ENCODE assay signal across 19 cellular contexts in the genomic region with DNA sequence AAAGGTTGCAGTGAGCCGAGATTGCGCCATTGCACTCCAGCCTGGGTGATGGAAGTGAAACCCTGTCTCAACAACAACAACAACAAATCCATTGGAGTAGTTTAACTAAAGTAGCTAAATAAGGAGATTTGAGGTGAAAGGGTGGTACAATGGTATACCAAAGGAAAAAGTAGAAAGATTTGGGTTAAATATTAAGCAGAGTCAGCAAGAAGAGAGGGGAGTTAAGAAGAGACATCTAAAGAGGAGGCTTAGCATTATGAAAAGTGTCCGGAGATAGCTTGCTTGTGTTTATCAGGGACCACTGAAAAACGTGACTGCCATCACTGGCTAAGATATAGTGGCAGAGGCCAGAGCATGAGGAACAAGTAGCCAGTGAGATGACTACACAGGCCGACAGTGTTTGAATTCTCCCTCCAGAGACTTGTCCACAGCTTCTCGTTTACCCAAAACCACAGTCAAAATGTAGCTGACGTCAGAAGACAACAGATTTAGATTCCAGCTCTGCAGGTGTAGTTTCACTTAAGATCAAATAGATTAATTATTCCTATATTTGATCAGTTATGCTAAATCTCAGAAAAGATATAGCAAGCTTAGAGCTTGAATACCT. TPM values are rescaled to one million over a fixed set of nuclear protein-coding genes. Genes with fewer than 3 reads are reported as not detected.
DNase-seq lines count a peak whose midpoint lies in the region; ATAC-seq, FAIRE-seq and TF ChIP-seq lines count a peak whose summit lies in the region.
"Had no signal": no experiment of that assay in that cellular context is flagged by ENCODE, and none has a peak within 500 bp of the region (broad histone marks: within the 10 kb centered on the region; RNA-seq: fewer than 3 reads in every experiment).

No MANE protein-coding gene starts in this region.

- no peaks in the 10 kb centered on the region for H3K27me3 Mint-ChIP-seq in activated T-cell treated with anti-CD3 and anti-CD28 coated beads, Interleukin-2, amount 50 U/mL, for 24 hours
- H3K27me3 Mint-ChIP-seq in activated CD4-positive, alpha-beta memory T cell treated with anti-CD3 and anti-CD28 coated beads, Interleukin-2, amount 10 ng/mL, durations not matched to agents 7 days and 5 days, result no peaks in the 10 kb centered on the region
- H3K27me3 Mint-ChIP-seq in natural killer cell treated with Interleukin-12 subunit alpha and Interleukin-12 subunit beta and Interleukin-15 and Interleukin-18, amount 100 ng/mL, for 72 hours, result no peaks in the 10 kb centered on the region

- CTCF ChIA-PET in activated CD4-positive, alpha-beta memory T cell treated with anti-CD3 and anti-CD28 coated beads, Interleukin-2, amount 10 ng/mL, durations not matched to agents 7 days and 5 days (lab: Charles Lee), result interaction anchor here (0.8 to 1.2 kb wide), 3 partner anchors 21 to 171 kb away, joined by 3 to 5 read pairs (median 3); no protein-coding TSS in a partner anchor

- peaks cover 55% of the 10 kb centered on the region for H3K36me3 Mint-ChIP-seq in activated T-cell treated with anti-CD3 and anti-CD28 coated beads, Interleukin-2, amount 50 U/mL, for 24 hours (ENCODE audit: low read depth)
- H3K36me3 Mint-ChIP-seq in activated CD4-positive, alpha-beta memory T cell treated with anti-CD3 and anti-CD28 coated beads, Interleukin-2, amount 10 ng/mL, durations not matched to agents 7 days and 5 days (ENCODE audit: low read depth), result peaks cover 23% of the 10 kb centered on the region
- no peaks in the 10 kb centered on the region for H3K36me3 Mint-ChIP-seq in natural killer cell treated with Interleukin-12 subunit alpha and Interleukin-12 subunit beta and Interleukin-15 and Interleukin-18, amount 100 ng/mL, for 72 hours

- no peak for DNase-seq in activated T-cell treated with anti-CD3 and anti-CD28 coated beads, Interleukin-2, amount 50 U/mL, for 24 hours
- DNase-seq in activated T-cell treated with anti-CD3 and anti-CD28 coated beads for 4 hours (no peak), GM12892 (ENCODE audit: insufficient read length) (no peak), globus pallidus (ENCODE audit: low spot score) (no peak)
- no peak for DNase-seq in activated CD4-positive, alpha-beta memory T cell treated with anti-CD3 and anti-CD28 coated beads, Interleukin-2, amount 10 ng/mL, durations not matched to agents 7 days and 5 days
- DNase-seq in natural killer cell treated with Interleukin-12 subunit alpha and Interleukin-12 subunit beta and Interleukin-15 and Interleukin-18, amount 100 ng/mL, for 72 hours (ENCODE audit: low spot score), result no peak
- DNase-seq: activated CD4-positive, alpha-beta T cell treated with anti-CD3 and anti-CD28 coated beads, Interleukin-2, amount 50 U/mL, for 4 hours; activated effector memory CD4-positive, alpha-beta T cell treated with Interleukin-2 at 50 U/mL for 16 hours; hypothalamus; NCI-H1092; NCI-H774; nucleus accumbens; right cardiac atrium had no signal

- no peaks in the 10 kb centered on the region for H3K9me3 Mint-ChIP-seq in activated T-cell treated with anti-CD3 and anti-CD28 coated beads, Interleukin-2, amount 50 U/mL, for 24 hours
- no peaks in the 10 kb centered on the region for H3K9me3 Mint-ChIP-seq in activated CD4-positive, alpha-beta memory T cell treated with anti-CD3 and anti-CD28 coated beads, Interleukin-2, amount 10 ng/mL, durations not matched to agents 7 days and 5 days
- H3K9me3 Mint-ChIP-seq in natural killer cell treated with Interleukin-12 subunit alpha and Interleukin-12 subunit beta and Interleukin-15 and Interleukin-18, amount 100 ng/mL, for 72 hours, result no peaks in the 10 kb centered on the region

- H3K4me3 Mint-ChIP-seq in activated T-cell treated with anti-CD3 and anti-CD28 coated beads, Interleukin-2, amount 50 U/mL, for 24 hours, result no peak overlapping the region
- H3K4me3 Mint-ChIP-seq in activated CD4-positive, alpha-beta memory T cell treated with anti-CD3 and anti-CD28 coated beads, Interleukin-2, amount 10 ng/mL, durations not matched to agents 7 days and 5 days, result no peak overlapping the region
- H3K4me3 Mint-ChIP-seq in natural killer cell treated with Interleukin-12 subunit alpha and Interleukin-12 subunit beta and Interleukin-15 and Interleukin-18, amount 100 ng/mL, for 72 hours, result no peak overlapping the region

- TF ChIP-seq POLR2A in GM12892 (IDR thresholded peaks at IDR 0.05; ENCODE audit: low read depth, low read length), result no peak

- H3K27ac Mint-ChIP-seq in activated T-cell treated with anti-CD3 and anti-CD28 coated beads, Interleukin-2, amount 50 U/mL, for 24 hours, result peak overlapping the region; percentile 38
- H3K27ac Mint-ChIP-seq in activated CD4-positive, alpha-beta memory T cell treated with anti-CD3 and anti-CD28 coated beads, Interleukin-2, amount 10 ng/mL, durations not matched to agents 7 days and 5 days, result peak overlapping the region; percentile 64
- H3K27ac Mint-ChIP-seq in natural killer cell treated with Interleukin-12 subunit alpha and Interleukin-12 subunit beta and Interleukin-15 and Interleukin-18, amount 100 ng/mL, for 72 hours, result peak overlapping the region; percentile 2 to 30

- peak; percentile 51 for FAIRE-seq in GM12892 (lab: Jason Lieb, UNC)
- FAIRE-seq: G401.6, GM12891, urothelium cell line had no signal

- ATAC-seq in natural killer cell treated with Interleukin-12 subunit alpha and Interleukin-12 subunit beta and Interleukin-15 and Interleukin-18, amount 100 ng/mL, for 72 hours, result no peak
- ATAC-seq in HG02642 (IDR thresholded peaks at IDR 0.05; ENCODE audit: poor library complexity, unreplicated experiment) (no peak), GM18498 (IDR thresholded peaks at IDR 0.05; ENCODE audit: unreplicated experiment) (no peak)
- ATAC-seq: Panc1, right cardiac atrium had no signal

- POLR2A ChIA-PET in activated CD4-positive, alpha-beta memory T cell treated with anti-CD3 and anti-CD28 coated beads, Interleukin-2, amount 10 ng/mL, durations not matched to agents 7 days and 5 days (lab: Charles Lee), result interaction anchor here (0.6 to 1.0 kb wide), 3 partner anchors 13 to 204 kb away, joined by 3 read pairs; partner anchors contain the start of gene PTPRCAP

- H3K4me1 Mint-ChIP-seq in activated T-cell treated with anti-CD3 and anti-CD28 coated beads, Interleukin-2, amount 50 U/mL, for 24 hours (ENCODE audit: low read depth), result peaks cover 26% of the 10 kb centered on the region
- H3K4me1 Mint-ChIP-seq in activated CD4-positive, alpha-beta memory T cell treated with anti-CD3 and anti-CD28 coated beads, Interleukin-2, amount 10 ng/mL, durations not matched to agents 7 days and 5 days, result peaks cover 33% of the 10 kb centered on the region
- peaks cover 7 to 12% of the 10 kb centered on the region in 2 donors for H3K4me1 Mint-ChIP-seq in natural killer cell treated with Interleukin-12 subunit alpha and Interleukin-12 subunit beta and Interleukin-15 and Interleukin-18, amount 100 ng/mL, for 72 hours (ENCODE audit: low read depth in 2 of 2)

RNA-seq across cellular contexts. Expression of gene GRK2, which starts 32.6 kb away (rescaled TPM):
- polyA plus RNA-seq in GM12892 (2012; ENCODE audit: missing spikeins), result 131 TPM
- 100 to 1,000 TPM; 333 to 338 TPM for total RNA-seq in activated CD4-positive, alpha-beta memory T cell treated with anti-CD3 and anti-CD28 coated beads, Interleukin-2, amount 10 ng/mL, durations not matched to agents 7 days and 5 days
- total RNA-seq in natural killer cell treated with Interleukin-12 subunit alpha and Interleukin-12 subunit beta and Interleukin-15 and Interleukin-18, amount 100 ng/mL, for 72 hours, result 100 to 1,000 TPM; 394 to 432 TPM

RNA-seq across cellular contexts. Expression of gene ANKRD13D, which starts 55.4 kb away (rescaled TPM):
- 22.1 TPM for polyA plus RNA-seq in GM12892 (2012; ENCODE audit: missing spikeins)
- total RNA-seq in activated CD4-positive, alpha-beta memory T cell treated with anti-CD3 and anti-CD28 coated beads, Interleukin-2, amount 10 ng/mL, durations not matched to agents 7 days and 5 days, result 100 to 1,000 TPM; 157 to 163 TPM
- 100 to 1,000 TPM; 182 to 231 TPM for total RNA-seq in natural killer cell treated with Interleukin-12 subunit alpha and Interleukin-12 subunit beta and Interleukin-15 and Interleukin-18, amount 100 ng/mL, for 72 hours
